26 cellular contexts compared by ENCODE assay signal in the genomic region with DNA sequence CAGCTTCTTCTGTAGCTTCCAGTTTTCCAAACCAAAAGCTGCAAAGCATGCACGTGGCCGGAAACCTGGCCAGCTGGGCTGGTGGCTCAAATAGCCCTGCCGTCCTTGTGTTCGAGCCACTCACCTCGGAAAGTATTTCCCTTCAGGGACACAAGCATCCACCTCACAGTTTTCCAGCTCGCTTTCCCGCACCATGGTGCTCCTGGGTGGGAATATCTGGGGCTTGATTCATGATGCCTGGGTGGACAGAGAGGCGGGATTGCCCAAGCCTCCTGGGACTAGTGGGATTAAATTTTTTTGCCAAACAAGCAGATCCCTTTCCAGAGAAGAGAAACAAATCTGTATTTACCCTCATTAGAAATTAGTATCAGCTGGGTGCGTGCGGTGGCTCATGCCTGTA. TPM values are rescaled to one million over a fixed set of nuclear protein-coding genes. Genes with fewer than 3 reads are reported as not detected.
"Had no signal": no experiment of that assay in that cellular context is flagged by ENCODE, and none has a peak within 500 bp of the region (broad histone marks: within the 10 kb centered on the region; RNA-seq: fewer than 3 reads in every experiment).

No MANE protein-coding gene starts in this region.

- H3K27ac ChIP-seq: ovary, prostate gland, right atrium auricular region, skin epidermis, stomach, testis, vagina had no signal

- FAIRE-seq: endometrium, TTC549 had no signal

- H3K9me3 ChIP-seq: gastrocnemius medialis, ovary, prostate gland, right atrium auricular region, stomach, testis, vagina had no signal

- DNase-seq: activated CD4-positive, alpha-beta T cell treated with anti-CD3 and anti-CD28 coated beads for 1 hour; activated CD4-positive, alpha-beta T cell treated with anti-CD3 and anti-CD28 coated beads, Interleukin-2, amount 50 U/mL, for 1 hour; activated CD8-positive, alpha-beta T cell treated with anti-CD3 and anti-CD28 coated beads, Interleukin-2, amount 10 ng/mL, durations not matched to agents 7 days and 5 days; activated gamma-delta T cell; aorta; effector CD4-positive, alpha-beta T cell; gastrocnemius medialis; hippocampal formation; left ventricle myocardium superior; ovary; stimulated activated CD4-positive, alpha-beta T cell treated with anti-CD3 and anti-CD28 coated beads, Interleukin-15, amount 100 ng/mL, for 24 hours; stomach; testis had no signal

- H3K4me3 ChIP-seq: gastrocnemius medialis, ovary, prostate gland, right atrium auricular region, skin epidermis, stomach, testis, vagina had no signal

- ATAC-seq: activated CD8-positive, alpha-beta T cell treated with anti-CD3 and anti-CD28 coated beads, Interleukin-2, amount 10 ng/mL, durations not matched to agents 7 days and 5 days; activated naive CD4-positive, alpha-beta T cell treated with anti-CD3 and anti-CD28 coated beads, Interleukin-2, amount 50 U/mL, for 72 hours; gastrocnemius medialis; left ventricle myocardium superior; natural killer cell treated with Interleukin-12 subunit alpha and Interleukin-12 subunit beta and Interleukin-15 and Interleukin-18, amount 100 ng/mL, for 72 hours; stimulated activated memory B cell treated with anti-CD40 and anti-IgM and Interleukin-4, amounts not matched to agents 10 μg/mL and 1 μg/mL and 100 μg/mL, for 72 hours had no signal

- H3K4me1 ChIP-seq: prostate gland, testis, vagina had no signal

- H3K36me3 ChIP-seq: gastrocnemius medialis, ovary, prostate gland, right atrium auricular region, vagina had no signal

- H3K27me3 ChIP-seq: gastrocnemius medialis, ovary, right atrium auricular region, stomach, testis, vagina had no signal

RNA-seq across cellular contexts. Expression of a gene that starts 16.3 kb away (rescaled TPM):
- total RNA-seq: chondrocyte, vagina had no signal

RNA-seq across cellular contexts. Expression of a gene that starts 31.6 kb away (rescaled TPM):
- total RNA-seq: activated naive CD4-positive, alpha-beta T cell treated with anti-CD3 and anti-CD28 coated beads, Interleukin-2, amount 50 U/mL, for 72 hours; activated T-helper 1 cell treated with anti-CD3 and anti-CD28 coated beads, Interleukin-12 subunit alpha, Interleukin-12 subunit beta, Interleukin-2, Interleukin-4 antibody, amounts not matched to agents 30 ng/mL and 10 ng/mL and 1 ng/mL, durations not matched to agents 14 hours and 24 hours and 36 hours; aorta; cardiac septum; chondrocyte; gastrocnemius medialis; left ventricle myocardium superior; ovary; right atrium auricular region; vagina had no signal
- polyA plus RNA-seq: adipose tissue, aorta, ovary had no signal
